In the genomic region with DNA sequence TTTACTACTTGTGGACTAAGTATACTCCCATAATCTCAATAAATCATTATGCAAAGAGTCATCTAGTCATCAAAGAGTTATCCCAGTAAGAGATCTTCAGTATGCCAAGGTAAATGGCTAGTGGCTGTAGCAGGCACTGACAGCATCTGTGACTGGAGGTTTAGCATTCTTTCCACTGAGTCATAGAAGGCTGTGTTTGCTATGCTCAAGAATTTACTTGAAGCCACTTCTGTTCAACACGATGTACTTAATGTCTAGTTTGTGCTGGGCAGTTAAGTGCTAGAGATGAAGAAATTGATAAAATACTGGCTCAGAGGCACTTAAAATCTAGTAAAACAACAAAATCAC, we compare ENCODE assay signal across 9 cellular contexts. TPM values are rescaled to one million over a fixed set of nuclear protein-coding genes. Genes with fewer than 3 reads are reported as not detected.
DNase-seq lines count a peak whose midpoint lies in the region; ATAC-seq and TF ChIP-seq lines count a peak whose summit lies in the region.
"Had no signal": no experiment of that assay in that cellular context is flagged by ENCODE, and none has a peak within 500 bp of the region (broad histone marks: within the 10 kb centered on the region; RNA-seq: fewer than 3 reads in every experiment).

No MANE protein-coding gene starts in this region.

- H3K27ac ChIP-seq in ACC112 (ENCODE audit: low read depth, low read length) (peak overlapping the region; percentile 59), hepatocyte (peak overlapping the region; percentile 76), heart left ventricle (no peak overlapping the region), sigmoid colon (no peak overlapping the region)

- H3K27me3 ChIP-seq in ACC112 (ENCODE audit: insufficient read depth, low read length) (no peaks in the 10 kb centered on the region), hepatocyte (no peaks in the 10 kb centered on the region), heart left ventricle (no peaks in the 10 kb centered on the region), sigmoid colon (no peaks in the 10 kb centered on the region)

- peak; percentile 82 for DNase-seq in GM03348 (ENCODE audit: low spot score)
- DNase-seq in activated T-helper 1 cell treated with anti-CD3 and anti-CD28 coated beads, Interleukin-12 subunit alpha, Interleukin-12 subunit beta, Interleukin-2, Interleukin-4 antibody, amounts not matched to agents 30 ng/mL and 10 ng/mL and 1 ng/mL, durations not matched to agents 14 hours and 24 hours and 36 hours (ENCODE audit: low spot score), result no peak
- DNase-seq in hepatocyte (ENCODE audit: low spot score), result peak; percentile 62
- DNase-seq in iPS-NIHi7 (ENCODE audit: extremely low spot score), result no peak
- no peak for DNase-seq in heart left ventricle
- no peak for DNase-seq in sigmoid colon
- DNase-seq: erythroblast had no signal

- no peaks in the 10 kb centered on the region for H3K27me3 Mint-ChIP-seq in activated T-helper 1 cell treated with anti-CD3 and anti-CD28 coated beads, Interleukin-12 subunit alpha, Interleukin-12 subunit beta, Interleukin-2, Interleukin-4 antibody, amounts not matched to agents 30 ng/mL and 10 ng/mL and 1 ng/mL, durations not matched to agents 14 hours and 24 hours and 36 hours (ENCODE audit: insufficient read depth)

- TF ChIP-seq POLR2A in heart left ventricle (IDR thresholded peaks at IDR 0.05) (no peak), sigmoid colon (IDR thresholded peaks at IDR 0.05) (no peak)

- TF ChIP-seq CTCF in hepatocyte (IDR thresholded peaks at IDR 0.05; ENCODE audit: poor library complexity) (no peak), heart left ventricle (IDR thresholded peaks at IDR 0.05) (no peak), sigmoid colon (IDR thresholded peaks at IDR 0.05) (no peak)

- intact Hi-C loops in activated T-helper 1 cell treated with anti-CD3 and anti-CD28 coated beads, Interleukin-12 subunit alpha, Interleukin-12 subunit beta, Interleukin-2, Interleukin-4 antibody, amounts not matched to agents 30 ng/mL and 10 ng/mL and 1 ng/mL, durations not matched to agents 14 hours and 24 hours and 36 hours (cut with micrococcal nuclease), result loop anchor here (1.0 kb wide), 3 partner anchors 13 to 40 kb away; a partner anchor contains a TSS
- intact Hi-C loops in heart left ventricle (cut with DNase I), result no loop called here
- intact Hi-C loops in sigmoid colon (cut with DNase I), result no loop called here

- H3K9me3 ChIP-seq in hepatocyte (ENCODE audit: low read depth) (no peaks in the 10 kb centered on the region), heart left ventricle (no peaks in the 10 kb centered on the region), sigmoid colon (no peaks in the 10 kb centered on the region)

- H3K4me2 ChIP-seq in hepatocyte, result no peak overlapping the region

- 15% methylated on average over 1 of the region's 1 CpG for WGBS in hepatocyte (ENCODE audit: low lambda C conversion rate, missing lambda C conversion rate)
- 32 to 52% (median 41%) methylated on average over 1 of the region's 1 CpG for WGBS in heart left ventricle, 4 donors
- WGBS in sigmoid colon, 2 donors, result 61 to 63% methylated on average over 1 of the region's 1 CpG

- H2AFZ ChIP-seq in ACC112 (ENCODE audit: low read length, unreplicated experiment), result no peak overlapping the region
- no peak overlapping the region for H2AFZ ChIP-seq in hepatocyte

- H4K20me1 ChIP-seq in hepatocyte (ENCODE audit: insufficient read depth, poor library complexity, severe bottlenecking), result no peaks in the 10 kb centered on the region

- TF ChIP-seq EP300 in sigmoid colon (IDR thresholded peaks at IDR 0.05), result no peak

- no peak overlapping the region for H3K4me3 Mint-ChIP-seq in activated T-helper 1 cell treated with anti-CD3 and anti-CD28 coated beads, Interleukin-12 subunit alpha, Interleukin-12 subunit beta, Interleukin-2, Interleukin-4 antibody, amounts not matched to agents 30 ng/mL and 10 ng/mL and 1 ng/mL, durations not matched to agents 14 hours and 24 hours and 36 hours

- peaks cover 83% of the 10 kb centered on the region for H3K36me3 Mint-ChIP-seq in activated T-helper 1 cell treated with anti-CD3 and anti-CD28 coated beads, Interleukin-12 subunit alpha, Interleukin-12 subunit beta, Interleukin-2, Interleukin-4 antibody, amounts not matched to agents 30 ng/mL and 10 ng/mL and 1 ng/mL, durations not matched to agents 14 hours and 24 hours and 36 hours (ENCODE audit: low read depth)

- no peaks in the 10 kb centered on the region for H3K9me2 ChIP-seq in hepatocyte (replicated peaks; ENCODE audit: insufficient read depth)

- H3K27ac Mint-ChIP-seq in activated T-helper 1 cell treated with anti-CD3 and anti-CD28 coated beads, Interleukin-12 subunit alpha, Interleukin-12 subunit beta, Interleukin-2, Interleukin-4 antibody, amounts not matched to agents 30 ng/mL and 10 ng/mL and 1 ng/mL, durations not matched to agents 14 hours and 24 hours and 36 hours, result peak overlapping the region; percentile 73

- H3K4me1 Mint-ChIP-seq in activated T-helper 1 cell treated with anti-CD3 and anti-CD28 coated beads, Interleukin-12 subunit alpha, Interleukin-12 subunit beta, Interleukin-2, Interleukin-4 antibody, amounts not matched to agents 30 ng/mL and 10 ng/mL and 1 ng/mL, durations not matched to agents 14 hours and 24 hours and 36 hours (ENCODE audit: low read depth), result peaks cover 87% of the 10 kb centered on the region

- H3K79me2 ChIP-seq in ACC112 (ENCODE audit: control insufficient read depth, insufficient read depth, low read length, unreplicated experiment), result no peaks in the 10 kb centered on the region
- no peaks in the 10 kb centered on the region for H3K79me2 ChIP-seq in hepatocyte

- ATAC-seq in heart left ventricle (no peak), GM21825 (IDR thresholded peaks at IDR 0.05; ENCODE audit: unreplicated experiment) (no peak)

- H3K4me1 ChIP-seq in ACC112 (ENCODE audit: control insufficient read depth, insufficient read depth, low read length, unreplicated experiment), result peaks cover 28% of the 10 kb centered on the region
- H3K4me1 ChIP-seq in hepatocyte (ENCODE audit: insufficient read depth), result peaks cover 12% of the 10 kb centered on the region
- H3K4me1 ChIP-seq in heart left ventricle, result no peaks in the 10 kb centered on the region
- H3K4me1 ChIP-seq in sigmoid colon, result peaks cover 0 to 5% (median 2%) of the 10 kb centered on the region in 4 donors

- no peaks in the 10 kb centered on the region for H3K36me3 ChIP-seq in ACC112 (ENCODE audit: insufficient read depth, low read length)
- H3K36me3 ChIP-seq in hepatocyte (replicated peaks; ENCODE audit: insufficient read depth, low read depth), result no peaks in the 10 kb centered on the region
- H3K36me3 ChIP-seq in heart left ventricle, result no peaks in the 10 kb centered on the region
- no peaks in the 10 kb centered on the region for H3K36me3 ChIP-seq in sigmoid colon

- H3K9me3 Mint-ChIP-seq in activated T-helper 1 cell treated with anti-CD3 and anti-CD28 coated beads, Interleukin-12 subunit alpha, Interleukin-12 subunit beta, Interleukin-2, Interleukin-4 antibody, amounts not matched to agents 30 ng/mL and 10 ng/mL and 1 ng/mL, durations not matched to agents 14 hours and 24 hours and 36 hours, result peaks cover 13% of the 10 kb centered on the region

- H3K4me3 ChIP-seq in ACC112 (ENCODE audit: low read depth, low read length) (no peak overlapping the region), hepatocyte (no peak overlapping the region), heart left ventricle (no peak overlapping the region), sigmoid colon (no peak overlapping the region)

RNA-seq across cellular contexts. Expression of a gene that starts 13.1 kb away (rescaled TPM):
- total RNA-seq in activated T-helper 1 cell treated with anti-CD3 and anti-CD28 coated beads, Interleukin-12 subunit alpha, Interleukin-12 subunit beta, Interleukin-2, Interleukin-4 antibody, amounts not matched to agents 30 ng/mL and 10 ng/mL and 1 ng/mL, durations not matched to agents 14 hours and 24 hours and 36 hours, result 812 and 827 TPM in 2 replicates
- total RNA-seq in hepatocyte (0.32 and 0.50 TPM in 2 replicates), heart left ventricle (under 1 TPM in 3 of 9 donors, not detected in 6; 0.12 to 0.93 (median 0.56) TPM), sigmoid colon (not detected)
- polyA plus RNA-seq in hepatocyte (0.66 and 1.5 TPM in 2 replicates), heart left ventricle (not detected), sigmoid colon (under 1 TPM in 1 of 3 donors, not detected in 2; 0.92 TPM)

RNA-seq across cellular contexts. Expression of a gene that starts 40.1 kb away (rescaled TPM):
- total RNA-seq in activated T-helper 1 cell treated with anti-CD3 and anti-CD28 coated beads, Interleukin-12 subunit alpha, Interleukin-12 subunit beta, Interleukin-2, Interleukin-4 antibody, amounts not matched to agents 30 ng/mL and 10 ng/mL and 1 ng/mL, durations not matched to agents 14 hours and 24 hours and 36 hours, result 79.1 and 79.7 TPM in 2 replicates
- total RNA-seq in hepatocyte (0.28 and 0.60 TPM in 2 replicates), heart left ventricle (1 to 10 TPM in 2 of 9 donors, under 1 TPM in 3, not detected in 4; 0.21 to 4.4 (median 0.33) TPM), sigmoid colon (1 to 10 TPM in 1 of 4 donors, under 1 TPM in 2, not detected in 1; under 0.01 to 2.3 (median 0.54) TPM)
- polyA plus RNA-seq in hepatocyte (0.36 and 2.0 TPM in 2 replicates), heart left ventricle (under 1 TPM; 0.08 to 0.26 TPM), sigmoid colon (1 to 10 TPM in 2 of 3 donors, under 1 TPM in 1; 0.23 to 8.2 (median 1.8) TPM)

Comparison
In these comparisons a context has a peak if more than half of its experiments do, and no peak if none do; other contexts are left out.
1. H3K27ac ChIP-seq: peak in ACC112 (single experiment) and hepatocyte (single experiment); none in heart left ventricle (0 of 12) and sigmoid colon (0 of 4).
2. DNase-seq: peak in GM03348 (single experiment) and hepatocyte (single experiment); none in activated T-helper 1 cell treated with anti-CD3 and anti-CD28 coated beads, Interleukin-12 subunit alpha, Interleukin-12 subunit beta, Interleukin-2, Interleukin-4 antibody, amounts not matched to agents 30 ng/mL and 10 ng/mL and 1 ng/mL, durations not matched to agents 14 hours and 24 hours and 36 hours (single experiment), iPS-NIHi7 (single experiment), heart left ventricle (0 of 5) and sigmoid colon (single experiment).
3. RNA of a gene that starts 13.1 kb away (total RNA-seq): 812 to 827 TPM in activated T-helper 1 cell treated with anti-CD3 and anti-CD28 coated beads, Interleukin-12 subunit alpha, Interleukin-12 subunit beta, Interleukin-2, Interleukin-4 antibody, amounts not matched to agents 30 ng/mL and 10 ng/mL and 1 ng/mL, durations not matched to agents 14 hours and 24 hours and 36 hours; 0.32 to 0.50 TPM in hepatocyte, 0.12 to 0.93 TPM in heart left ventricle and not detected in sigmoid colon; every median in the first group is over 100 times any median in the second.
4. RNA of a gene that starts 40.1 kb away (total RNA-seq): 79.1 to 79.7 TPM in activated T-helper 1 cell treated with anti-CD3 and anti-CD28 coated beads, Interleukin-12 subunit alpha, Interleukin-12 subunit beta, Interleukin-2, Interleukin-4 antibody, amounts not matched to agents 30 ng/mL and 10 ng/mL and 1 ng/mL, durations not matched to agents 14 hours and 24 hours and 36 hours; 0.28 to 0.60 TPM in hepatocyte, under 0.01 to 2.3 TPM in sigmoid colon and 0.21 to 4.4 TPM in heart left ventricle; every median in the first group is over 10 times any median in the second.